Comparison of ENCODE assay signal across 1 cellular context in the genomic region with DNA sequence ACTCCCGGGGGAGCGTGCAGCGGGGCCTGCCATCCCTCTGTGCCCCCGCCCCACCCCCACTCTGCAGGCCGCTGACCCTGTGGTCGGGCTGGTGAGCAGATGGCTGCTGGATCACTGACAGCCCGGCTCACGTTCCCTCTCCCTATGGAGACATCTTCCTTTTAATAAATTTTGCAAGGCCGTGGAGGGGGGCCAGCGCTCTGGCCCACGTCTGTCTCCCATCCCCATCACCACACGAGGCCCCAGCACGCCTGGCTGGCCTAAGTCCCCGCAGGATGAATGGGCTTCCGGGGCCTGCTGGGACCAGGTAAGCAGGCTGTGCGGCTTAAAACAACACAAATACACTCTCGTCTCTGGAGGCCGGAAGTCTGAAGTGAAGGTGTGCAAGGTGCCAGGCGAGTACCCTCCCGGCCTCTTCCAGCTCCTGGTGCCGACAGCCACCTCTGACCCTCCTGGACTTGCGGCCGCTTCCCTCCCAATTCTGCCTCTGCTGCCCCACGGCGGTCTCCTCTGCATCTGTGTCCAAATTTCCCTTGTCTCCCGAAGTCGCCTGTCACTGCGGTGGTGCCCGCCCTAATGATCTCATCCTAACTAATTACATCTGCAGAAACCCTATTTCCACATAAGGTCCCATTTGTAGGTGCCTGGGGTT.
TF ChIP-seq lines count a peak whose summit lies in the region.

No MANE protein-coding gene starts in this region.

TF ChIP-seq in liver, 16 proteins besides CTCF, POLR2A, EP300 and RAD21 (continued from another document):
- TF ChIP-seq, protein P1, sequence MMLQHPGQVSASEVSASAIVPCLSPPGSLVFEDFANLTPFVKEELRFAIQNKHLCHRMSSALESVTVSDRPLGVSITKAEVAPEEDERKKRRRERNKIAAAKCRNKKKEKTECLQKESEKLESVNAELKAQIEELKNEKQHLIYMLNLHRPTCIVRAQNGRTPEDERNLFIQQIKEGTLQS (IDR thresholded peaks at IDR 0.05): no peak
- TF ChIP-seq FOXA1 (IDR thresholded peaks at IDR 0.05): no peak
- TF ChIP-seq, protein P2, sequence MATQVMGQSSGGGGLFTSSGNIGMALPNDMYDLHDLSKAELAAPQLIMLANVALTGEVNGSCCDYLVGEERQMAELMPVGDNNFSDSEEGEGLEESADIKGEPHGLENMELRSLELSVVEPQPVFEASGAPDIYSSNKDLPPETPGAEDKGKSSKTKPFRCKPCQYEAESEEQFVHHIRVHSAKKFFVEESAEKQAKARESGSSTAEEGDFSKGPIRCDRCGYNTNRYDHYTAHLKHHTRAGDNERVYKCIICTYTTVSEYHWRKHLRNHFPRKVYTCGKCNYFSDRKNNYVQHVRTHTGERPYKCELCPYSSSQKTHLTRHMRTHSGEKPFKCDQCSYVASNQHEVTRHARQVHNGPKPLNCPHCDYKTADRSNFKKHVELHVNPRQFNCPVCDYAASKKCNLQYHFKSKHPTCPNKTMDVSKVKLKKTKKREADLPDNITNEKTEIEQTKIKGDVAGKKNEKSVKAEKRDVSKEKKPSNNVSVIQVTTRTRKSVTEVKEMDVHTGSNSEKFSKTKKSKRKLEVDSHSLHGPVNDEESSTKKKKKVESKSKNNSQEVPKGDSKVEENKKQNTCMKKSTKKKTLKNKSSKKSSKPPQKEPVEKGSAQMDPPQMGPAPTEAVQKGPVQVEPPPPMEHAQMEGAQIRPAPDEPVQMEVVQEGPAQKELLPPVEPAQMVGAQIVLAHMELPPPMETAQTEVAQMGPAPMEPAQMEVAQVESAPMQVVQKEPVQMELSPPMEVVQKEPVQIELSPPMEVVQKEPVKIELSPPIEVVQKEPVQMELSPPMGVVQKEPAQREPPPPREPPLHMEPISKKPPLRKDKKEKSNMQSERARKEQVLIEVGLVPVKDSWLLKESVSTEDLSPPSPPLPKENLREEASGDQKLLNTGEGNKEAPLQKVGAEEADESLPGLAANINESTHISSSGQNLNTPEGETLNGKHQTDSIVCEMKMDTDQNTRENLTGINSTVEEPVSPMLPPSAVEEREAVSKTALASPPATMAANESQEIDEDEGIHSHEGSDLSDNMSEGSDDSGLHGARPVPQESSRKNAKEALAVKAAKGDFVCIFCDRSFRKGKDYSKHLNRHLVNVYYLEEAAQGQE (IDR thresholded peaks at IDR 0.05): no peak
- TF ChIP-seq, protein P3, sequence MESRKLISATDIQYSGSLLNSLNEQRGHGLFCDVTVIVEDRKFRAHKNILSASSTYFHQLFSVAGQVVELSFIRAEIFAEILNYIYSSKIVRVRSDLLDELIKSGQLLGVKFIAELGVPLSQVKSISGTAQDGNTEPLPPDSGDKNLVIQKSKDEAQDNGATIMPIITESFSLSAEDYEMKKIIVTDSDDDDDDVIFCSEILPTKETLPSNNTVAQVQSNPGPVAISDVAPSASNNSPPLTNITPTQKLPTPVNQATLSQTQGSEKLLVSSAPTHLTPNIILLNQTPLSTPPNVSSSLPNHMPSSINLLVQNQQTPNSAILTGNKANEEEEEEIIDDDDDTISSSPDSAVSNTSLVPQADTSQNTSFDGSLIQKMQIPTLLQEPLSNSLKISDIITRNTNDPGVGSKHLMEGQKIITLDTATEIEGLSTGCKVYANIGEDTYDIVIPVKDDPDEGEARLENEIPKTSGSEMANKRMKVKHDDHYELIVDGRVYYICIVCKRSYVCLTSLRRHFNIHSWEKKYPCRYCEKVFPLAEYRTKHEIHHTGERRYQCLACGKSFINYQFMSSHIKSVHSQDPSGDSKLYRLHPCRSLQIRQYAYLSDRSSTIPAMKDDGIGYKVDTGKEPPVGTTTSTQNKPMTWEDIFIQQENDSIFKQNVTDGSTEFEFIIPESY (IDR thresholded peaks at IDR 0.05): no peak
- TF ChIP-seq TAF1 (conservative IDR thresholded peaks at IDR 0.05): no peak
- no peak for TF ChIP-seq SP1 (IDR thresholded peaks at IDR 0.05)
